ENCODE assay signal across 17 cellular contexts in the genomic region with DNA sequence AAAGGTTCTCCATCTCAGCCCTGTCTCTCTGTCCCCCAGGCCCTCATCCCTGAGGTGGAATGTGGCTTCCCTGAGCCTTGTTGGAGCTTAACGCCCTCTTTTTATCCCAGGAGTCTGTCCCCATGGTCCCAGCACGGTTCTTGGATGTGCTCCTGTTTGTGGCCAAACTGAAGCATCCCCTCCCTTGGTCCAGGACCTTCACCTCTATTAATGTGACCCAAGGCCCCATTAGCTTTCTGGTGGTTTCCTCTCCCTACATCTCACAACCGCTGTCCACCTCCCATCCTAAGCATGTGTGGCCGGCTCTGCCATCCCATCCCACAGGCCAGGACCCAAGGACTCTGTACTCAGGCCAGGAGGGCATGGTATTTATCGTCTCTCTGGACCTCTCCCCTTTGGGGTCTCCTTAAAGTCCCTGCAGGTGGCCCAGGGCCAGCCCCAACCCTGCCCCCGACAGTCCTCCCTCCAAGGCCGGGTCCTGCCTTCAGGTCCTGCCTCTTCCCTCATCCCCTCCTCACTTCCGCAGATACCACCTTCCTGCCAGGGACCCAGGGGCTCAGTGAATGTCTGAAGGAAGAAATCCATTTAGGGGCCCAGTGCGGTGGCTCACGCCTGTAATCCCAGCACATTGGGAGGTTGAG.
"Had no signal": no experiment of that assay in that cellular context is flagged by ENCODE, and none has a peak within 500 bp of the region (broad histone marks: within the 10 kb centered on the region; RNA-seq: fewer than 3 reads in every experiment).

No MANE protein-coding gene starts in this region.

- DNase-seq: cortex of kidney; effector CD8-positive, alpha-beta T cell; heart right ventricle; naive thymus-derived CD4-positive, alpha-beta T cell; nephron progenitor cell; psoas muscle; stimulated activated CD4-positive, alpha-beta T cell treated with anti-CD3 and anti-CD28 coated beads, Interleukin-2, amount 100 ng/mL, for 24 hours; stimulated activated CD4-positive, alpha-beta T cell treated with anti-CD3 and anti-CD28 coated beads, Interleukin-4, amount 100 ng/mL, for 4 hours; stimulated activated naive B cell treated with anti-CD40 and anti-IgM and Interleukin-4, amounts not matched to agents 10 μg/mL and 1 μg/mL and 100 μg/mL, for 72 hours; stimulated activated naive CD8-positive, alpha-beta T cell treated with anti-CD3 and anti-CD28 coated beads, Interleukin-15, amount 100 ng/mL, for 72 hours; testis; upper lobe of right lung had no signal

- H3K9me3 Mint-ChIP-seq: nephron progenitor cell; stimulated activated naive B cell treated with anti-CD40 and anti-IgM and Interleukin-4, amounts not matched to agents 10 μg/mL and 1 μg/mL and 100 μg/mL, for 72 hours; stimulated activated naive CD8-positive, alpha-beta T cell treated with anti-CD3 and anti-CD28 coated beads, Interleukin-15, amount 100 ng/mL, for 72 hours had no signal

- H3K27ac ChIP-seq: heart right ventricle, neutrophil, psoas muscle, testis, tibial nerve, upper lobe of right lung had no signal

- H3K27ac Mint-ChIP-seq: stimulated activated naive B cell treated with anti-CD40 and anti-IgM and Interleukin-4, amounts not matched to agents 10 μg/mL and 1 μg/mL and 100 μg/mL, for 72 hours had no signal

- FAIRE-seq: frontal cortex, islet of Langerhans had no signal

- H3K9me3 ChIP-seq: heart right ventricle, neutrophil, psoas muscle, testis, tibial nerve, upper lobe of right lung had no signal

- H3K27me3 Mint-ChIP-seq: naive thymus-derived CD4-positive, alpha-beta T cell; stimulated activated naive B cell treated with anti-CD40 and anti-IgM and Interleukin-4, amounts not matched to agents 10 μg/mL and 1 μg/mL and 100 μg/mL, for 72 hours; stimulated activated naive CD8-positive, alpha-beta T cell treated with anti-CD3 and anti-CD28 coated beads, Interleukin-15, amount 100 ng/mL, for 72 hours had no signal

- H3K4me3 ChIP-seq: heart right ventricle, psoas muscle, testis, tibial nerve, upper lobe of right lung had no signal

- H3K36me3 ChIP-seq: heart right ventricle, neutrophil, upper lobe of right lung had no signal

- H3K4me1 Mint-ChIP-seq: stimulated activated naive CD8-positive, alpha-beta T cell treated with anti-CD3 and anti-CD28 coated beads, Interleukin-15, amount 100 ng/mL, for 72 hours had no signal

- H3K4me3 Mint-ChIP-seq: naive thymus-derived CD4-positive, alpha-beta T cell; nephron progenitor cell; stimulated activated naive B cell treated with anti-CD40 and anti-IgM and Interleukin-4, amounts not matched to agents 10 μg/mL and 1 μg/mL and 100 μg/mL, for 72 hours; stimulated activated naive CD8-positive, alpha-beta T cell treated with anti-CD3 and anti-CD28 coated beads, Interleukin-15, amount 100 ng/mL, for 72 hours had no signal

- H3K27me3 ChIP-seq: dorsolateral prefrontal cortex, heart right ventricle, neutrophil, testis, tibial nerve, upper lobe of right lung had no signal

- H3K36me3 Mint-ChIP-seq: naive thymus-derived CD4-positive, alpha-beta T cell; stimulated activated naive B cell treated with anti-CD40 and anti-IgM and Interleukin-4, amounts not matched to agents 10 μg/mL and 1 μg/mL and 100 μg/mL, for 72 hours had no signal

- H3K4me1 ChIP-seq: psoas muscle, testis, upper lobe of right lung had no signal
